In genomic region chr13:110705356-110705825, GRCh38 we compare ENCODE assay signal across 8 cellular contexts. TPM values are rescaled to one million over a fixed set of nuclear protein-coding genes. Genes with fewer than 3 reads are reported as not detected.
DNase-seq lines count a peak whose midpoint lies in the region; ATAC-seq and TF ChIP-seq lines count a peak whose summit lies in the region.

No MANE protein-coding gene starts in this region.

- peak overlapping the region; percentile 93 for H3K27ac ChIP-seq in PC-9
- H3K27ac ChIP-seq in ovary: peak overlapping the region in 1 of 2 donors; percentile 55

- TF ChIP-seq CTCF in PC-9 (conservative IDR thresholded peaks at IDR 0.05): no peak
- no peak for TF ChIP-seq CTCF in epithelial cell of esophagus (IDR thresholded peaks at IDR 0.05; ENCODE audit: insufficient read depth, low read depth, low read length, missing control alignments)
- TF ChIP-seq CTCF in ovary (IDR thresholded peaks at IDR 0.05): no peak

- peak overlapping the region; percentile 98 for H3K4me2 ChIP-seq in PC-9

- peaks cover 5% of the 10 kb centered on the region for H4K20me1 ChIP-seq in PC-9 (ENCODE audit: insufficient read depth)

- 0 out of 2 replicates have a peak, but pooled peaks cover 4% of the 10 kb centered on the region for H3K36me3 ChIP-seq in PC-9 (ENCODE audit: low read depth)
- no peaks in the 10 kb centered on the region for H3K36me3 ChIP-seq in ovary

- CTCF ChIA-PET in PC-9 (lab: Charles Lee): no interaction called here

- H3K27me3 ChIP-seq in PC-9 (ENCODE audit: insufficient read depth, low read depth) (no peaks in the 10 kb centered on the region), ovary (no peaks in the 10 kb centered on the region)

- H2AFZ ChIP-seq in PC-9: peak overlapping the region; percentile 75

- TF ChIP-seq EP300 in ovary (IDR thresholded peaks at IDR 0.05): no peak

- no peak for TF ChIP-seq POLR2A in ovary (IDR thresholded peaks at IDR 0.05)

- H3K4me3 ChIP-seq in PC-9 (peak overlapping the region; percentile 82), epithelial cell of esophagus (ENCODE audit: low read length) (peak overlapping the region; percentile 70), ovary (peak overlapping the region; percentile 74)

- TSS peak; percentile 75 for BruUV-seq in PC-9 (replicated peaks; lab: Mats Ljungman, UMichigan)

- H3K4me1 ChIP-seq in PC-9 (replicated peaks; ENCODE audit: insufficient read depth): peaks cover 22% of the 10 kb centered on the region
- peaks cover 10% of the 10 kb centered on the region for H3K4me1 ChIP-seq in ovary (ENCODE audit: insufficient read depth)

- H3K9me3 ChIP-seq in PC-9 (ENCODE audit: insufficient read depth, low read depth) (no peaks in the 10 kb centered on the region), ovary (no peaks in the 10 kb centered on the region)

- WGBS in ovary, 3 donors: 5 to 6% (median 5%) methylated on average over 12 of the region's 12 CpGs

- POLR2A ChIA-PET in PC-9 (lab: Charles Lee; ENCODE audit: unreplicated experiment): no interaction called here

- H3K9me2 ChIP-seq in PC-9 (ENCODE audit: insufficient read depth): no peaks in the 10 kb centered on the region

- no peak for ATAC-seq in HG03354 (IDR thresholded peaks at IDR 0.05; ENCODE audit: poor library complexity, severe bottlenecking, unreplicated experiment)

- intact Hi-C loops in PC-9 (cut with micrococcal nuclease; ENCODE audit: unreplicated experiment) (loop anchor here (5.0 kb wide), 1 partner anchor 248 kb away; no protein-coding TSS in a partner anchor), ovary (cut with DNase I) (loop anchor here in 2 of 4 donors (10.0 kb wide), 2 partner anchors 61 to 71 kb away; no protein-coding TSS in a partner anchor)

- peaks cover 40% of the 10 kb centered on the region for H3K79me2 ChIP-seq in PC-9 (ENCODE audit: low read depth)

- peaks cover 28% of the 10 kb centered on the region for H3F3A ChIP-seq in PC-9 (ENCODE audit: insufficient read depth, low read depth)

- peak; percentile 10 for DNase-seq in ELF-1 (ENCODE audit: low read depth, low spot score)
- no peak for DNase-seq in PC-9
- no peak for DNase-seq in epithelial cell of esophagus (ENCODE audit: low read depth)
- no peak for DNase-seq in ovary
- DNase-seq in midbrain (lab: John Stamatoyannopoulos, UW): no peak
- DNase-seq in NAMALWA (ENCODE audit: low spot score): no peak
- DNase-seq in NCI-H2227 (lab: John Stamatoyannopoulos, UW; ENCODE audit: unreplicated experiment): no peak

RNA-seq across cellular contexts. Expression of gene CARS2, which starts 0.5 kb away (rescaled TPM):
- total RNA-seq in PC-9 (2021): 57.1 and 67.0 TPM in 2 replicates
- 10 to 100 TPM; 34.1 to 56.7 (median 44.3) TPM for total RNA-seq in ovary
- 10 to 100 TPM; 41.3 to 65.2 TPM for polyA plus RNA-seq in ovary

RNA-seq across cellular contexts. Expression of gene ING1, which starts 8.1 kb away (rescaled TPM):
- 21.2 and 23.1 TPM in 2 replicates for total RNA-seq in PC-9 (2021)
- 10 to 100 TPM; 15.2 to 34.5 (median 19.1) TPM for total RNA-seq in ovary
- polyA plus RNA-seq in ovary: 10 to 100 TPM; 11.2 to 30.3 TPM
